1 cellular context compared by ENCODE assay signal in the genomic region with DNA sequence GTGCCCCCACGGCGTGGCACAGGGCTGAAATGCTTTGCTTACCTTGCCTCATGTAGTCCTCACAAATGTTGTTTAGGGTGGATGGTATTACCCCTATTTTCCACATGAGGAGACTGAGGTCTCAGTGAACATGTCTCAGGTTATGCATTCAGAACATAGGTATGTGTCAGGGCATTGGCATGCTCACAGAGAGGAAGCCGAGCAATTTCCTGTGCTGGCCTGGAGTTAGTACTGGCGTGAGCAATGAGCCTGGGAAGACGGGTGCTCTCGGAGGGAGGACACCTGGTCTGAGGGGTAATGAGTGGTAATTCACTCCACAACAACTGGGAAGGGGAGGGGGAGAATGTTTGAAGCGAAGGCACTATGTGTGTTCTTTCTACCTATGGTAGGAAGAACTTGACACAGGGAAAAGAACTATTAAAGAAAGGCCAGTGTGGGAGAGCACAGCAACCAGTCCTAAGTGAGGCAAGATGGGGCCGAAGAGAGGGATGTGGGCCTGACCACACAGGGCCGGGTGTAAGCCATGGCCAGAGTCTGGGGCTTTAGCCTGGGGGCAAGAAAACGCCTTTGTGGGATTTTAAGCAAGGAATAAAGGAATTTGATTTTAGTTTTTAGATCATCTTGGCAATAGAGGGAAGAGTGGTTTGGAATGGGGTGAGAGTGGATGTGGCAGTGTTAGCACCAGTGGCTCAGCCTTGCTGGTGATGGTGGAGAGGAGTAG.
TF ChIP-seq lines count a peak whose summit lies in the region.

No MANE protein-coding gene starts in this region.

TF ChIP-seq in IMR-90, 13 proteins besides CTCF, POLR2A, EP300 and RAD21:
- TF ChIP-seq FOS (IDR thresholded peaks at IDR 0.05; ENCODE audit: low read depth, low read length), result peak; percentile 9; the same call in 1 of the 2 replicates
- peak; percentile 40; the same call in 1 of the 2 replicates for TF ChIP-seq MAZ (IDR thresholded peaks at IDR 0.05; ENCODE audit: borderline replicate concordance, low read depth, low read length)
- no peak; the same call in 1 of the 2 replicates for TF ChIP-seq CEBPB (IDR thresholded peaks at IDR 0.05; ENCODE audit: low read depth, low read length)
- no peak for TF ChIP-seq RCOR1 (IDR thresholded peaks at IDR 0.05; ENCODE audit: insufficient replicate concordance, low read length)
TF ChIP-seq in IMR-90: peak in this region for 2.
